Comparison of ENCODE assay signal across 1 cellular context in the genomic region with DNA sequence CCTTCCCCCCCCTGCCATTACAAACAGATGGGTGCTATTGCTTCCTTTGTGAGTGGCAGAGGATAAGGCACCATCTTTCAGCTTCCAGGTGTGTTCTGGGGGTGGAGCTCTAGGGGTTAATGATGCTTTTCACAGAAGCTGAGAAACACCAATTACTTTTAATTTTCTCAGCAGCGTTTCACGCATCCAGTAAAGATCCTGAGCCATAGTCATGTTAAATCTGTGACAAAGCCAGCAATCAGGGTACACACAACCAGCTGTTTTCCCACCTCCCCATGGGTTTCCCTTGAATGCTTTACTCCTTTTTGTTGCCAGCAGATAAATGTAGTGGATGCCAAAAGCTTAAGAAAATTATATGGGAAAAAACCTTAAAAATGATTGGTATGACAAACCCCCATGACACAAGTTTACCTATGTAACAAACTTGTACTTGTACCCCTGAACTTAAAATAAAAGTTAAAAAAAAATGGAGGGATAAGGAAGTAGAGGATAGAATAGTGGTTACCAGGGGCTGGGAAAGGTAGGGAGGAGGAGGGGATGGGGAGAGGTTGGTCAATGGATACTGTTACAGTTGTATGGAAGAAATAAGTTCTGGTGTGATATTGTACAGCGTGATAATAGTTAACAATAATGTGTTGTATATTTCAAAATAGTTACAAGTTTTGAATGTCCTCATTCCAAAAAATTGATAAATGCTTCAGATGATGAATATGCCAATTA.
A peak's percentile ranks its signal among the peaks of the same experiment; 100 is the strongest.
TF ChIP-seq lines count a peak whose summit lies in the region.

No MANE protein-coding gene starts in this region.

TF ChIP-seq in H1, 55 proteins besides CTCF, POLR2A, EP300 and RAD21:
- TF ChIP-seq KDM4A (IDR thresholded peaks at IDR 0.05; ENCODE audit: low read depth, low read length, severe bottlenecking): no peak
- no peak for TF ChIP-seq JUND (IDR thresholded peaks at IDR 0.05; ENCODE audit: low read length)
- no peak for TF ChIP-seq CHD2 (IDR thresholded peaks at IDR 0.05; ENCODE audit: low read length)
- TF ChIP-seq YY1 (IDR thresholded peaks at IDR 0.05; ENCODE audit: low read depth, low read length): no peak
- TF ChIP-seq EZH2 (IDR thresholded peaks at IDR 0.05; ENCODE audit: low read depth, low read length, severe bottlenecking): no peak
- TF ChIP-seq, protein P1, sequence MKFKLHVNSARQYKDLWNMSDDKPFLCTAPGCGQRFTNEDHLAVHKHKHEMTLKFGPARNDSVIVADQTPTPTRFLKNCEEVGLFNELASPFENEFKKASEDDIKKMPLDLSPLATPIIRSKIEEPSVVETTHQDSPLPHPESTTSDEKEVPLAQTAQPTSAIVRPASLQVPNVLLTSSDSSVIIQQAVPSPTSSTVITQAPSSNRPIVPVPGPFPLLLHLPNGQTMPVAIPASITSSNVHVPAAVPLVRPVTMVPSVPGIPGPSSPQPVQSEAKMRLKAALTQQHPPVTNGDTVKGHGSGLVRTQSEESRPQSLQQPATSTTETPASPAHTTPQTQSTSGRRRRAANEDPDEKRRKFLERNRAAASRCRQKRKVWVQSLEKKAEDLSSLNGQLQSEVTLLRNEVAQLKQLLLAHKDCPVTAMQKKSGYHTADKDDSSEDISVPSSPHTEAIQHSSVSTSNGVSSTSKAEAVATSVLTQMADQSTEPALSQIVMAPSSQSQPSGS (IDR thresholded peaks at IDR 0.05; ENCODE audit: low read length): no peak
- no peak for TF ChIP-seq SIX5 (IDR thresholded peaks at IDR 0.05; ENCODE audit: low read depth, low read length)
- TF ChIP-seq BCL11A (IDR thresholded peaks at IDR 0.05; ENCODE audit: low read depth in 2 of 2, low read length in 2 of 2): peak in 1 of 2 experiments; percentile 58
- TF ChIP-seq RNF2 (IDR thresholded peaks at IDR 0.05; ENCODE audit: borderline replicate concordance, low read depth, low read length, missing control alignments, poor library complexity, severe bottlenecking): no peak
- TF ChIP-seq POLR2AphosphoS5 (IDR thresholded peaks at IDR 0.05; ENCODE audit: low read depth, low read length): no peak
- TF ChIP-seq CBX8 (IDR thresholded peaks at IDR 0.05; ENCODE audit: borderline replicate concordance, low read depth, low read length): no peak
- no peak for TF ChIP-seq HDAC6 (IDR thresholded peaks at IDR 0.05; ENCODE audit: low read depth, low read length)
- TF ChIP-seq BRCA1 (IDR thresholded peaks at IDR 0.05; ENCODE audit: low read depth, low read length): no peak
- TF ChIP-seq GTF2F1 (IDR thresholded peaks at IDR 0.05; ENCODE audit: borderline replicate concordance, low read depth, low read length): no peak
- peak; percentile 98 for TF ChIP-seq NANOG (IDR thresholded peaks at IDR 0.05; ENCODE audit: insufficient read depth, low read depth, low read length, poor library complexity, severe bottlenecking)
- TF ChIP-seq TAF7 (optimal IDR thresholded peaks at IDR 0.05; ENCODE audit: borderline replicate concordance, low read depth, low read length): no peak
- TF ChIP-seq HDAC2 (IDR thresholded peaks at IDR 0.05; ENCODE audit: borderline replicate concordance in 1 of 2, low read depth in 2 of 2, low read length in 2 of 2): peak in 1 of 2 experiments; percentile 32; a peak in 1 of 4 replicates
- TF ChIP-seq JUN (IDR thresholded peaks at IDR 0.05; ENCODE audit: low read depth, low read length): no peak
- TF ChIP-seq TCF12 (IDR thresholded peaks at IDR 0.05; ENCODE audit: low read depth, low read length): peak; percentile 92; the same call in 1 of the 2 replicates
- TF ChIP-seq SIRT6 (IDR thresholded peaks at IDR 0.05; ENCODE audit: low read length): no peak
- TF ChIP-seq SP2 (IDR thresholded peaks at IDR 0.05; ENCODE audit: low read length): no peak
- no peak for TF ChIP-seq CHD1 (IDR thresholded peaks at IDR 0.05; ENCODE audit: low read depth, low read length)
- no peak for TF ChIP-seq ZNF274 (IDR thresholded peaks at IDR 0.05; ENCODE audit: borderline replicate concordance, extremely low read depth, low read length)
- TF ChIP-seq TEAD4 (IDR thresholded peaks at IDR 0.05; ENCODE audit: low read depth, low read length): no peak
- TF ChIP-seq CREB1 (IDR thresholded peaks at IDR 0.05): no peak
- TF ChIP-seq FOSL1 (IDR thresholded peaks at IDR 0.05; ENCODE audit: insufficient read depth, low read depth, low read length): no peak
- TF ChIP-seq SP1 (IDR thresholded peaks at IDR 0.05; ENCODE audit: low read depth, low read length): peak; percentile 47; the same call in 1 of the 2 replicates
- TF ChIP-seq RXRA (IDR thresholded peaks at IDR 0.05; ENCODE audit: insufficient read depth, low read depth, low read length): no peak
- TF ChIP-seq PHF8 (conservative IDR thresholded peaks at IDR 0.05; ENCODE audit: low read depth, low read length): no peak
- no peak for TF ChIP-seq GABPA (IDR thresholded peaks at IDR 0.05; ENCODE audit: borderline replicate concordance, insufficient read depth, low read length)
- TF ChIP-seq SUZ12 (IDR thresholded peaks at IDR 0.05; ENCODE audit: low read length): no peak
- no peak for TF ChIP-seq EGR1 (IDR thresholded peaks at IDR 0.05; ENCODE audit: borderline replicate concordance, low read depth, low read length)
- TF ChIP-seq NRF1 (IDR thresholded peaks at IDR 0.05; ENCODE audit: low read depth, low read length): no peak
- peak; percentile 48; the same call in 1 of the 2 replicates for TF ChIP-seq POU5F1 (IDR thresholded peaks at IDR 0.05; ENCODE audit: low read depth, low read length)
- no peak for TF ChIP-seq BACH1 (IDR thresholded peaks at IDR 0.05; ENCODE audit: low read length)
- no peak for TF ChIP-seq CBX5 (IDR thresholded peaks at IDR 0.05; ENCODE audit: low read depth, low read length)
- TF ChIP-seq, protein P2, sequence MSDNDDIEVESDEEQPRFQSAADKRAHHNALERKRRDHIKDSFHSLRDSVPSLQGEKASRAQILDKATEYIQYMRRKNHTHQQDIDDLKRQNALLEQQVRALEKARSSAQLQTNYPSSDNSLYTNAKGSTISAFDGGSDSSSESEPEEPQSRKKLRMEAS (IDR thresholded peaks at IDR 0.05): no peak
- no peak for TF ChIP-seq TBP (IDR thresholded peaks at IDR 0.05; ENCODE audit: low read depth, low read length)
- no peak for TF ChIP-seq SIN3A (conservative IDR thresholded peaks at IDR 0.05 in 1 of 2, IDR thresholded peaks at IDR 0.05 in 1 of 2; ENCODE audit: low read depth in 1 of 2, low read length in 2 of 2)
- TF ChIP-seq RFX5 (IDR thresholded peaks at IDR 0.05; ENCODE audit: borderline replicate concordance, low read depth, low read length): no peak
- TF ChIP-seq, protein P3, sequence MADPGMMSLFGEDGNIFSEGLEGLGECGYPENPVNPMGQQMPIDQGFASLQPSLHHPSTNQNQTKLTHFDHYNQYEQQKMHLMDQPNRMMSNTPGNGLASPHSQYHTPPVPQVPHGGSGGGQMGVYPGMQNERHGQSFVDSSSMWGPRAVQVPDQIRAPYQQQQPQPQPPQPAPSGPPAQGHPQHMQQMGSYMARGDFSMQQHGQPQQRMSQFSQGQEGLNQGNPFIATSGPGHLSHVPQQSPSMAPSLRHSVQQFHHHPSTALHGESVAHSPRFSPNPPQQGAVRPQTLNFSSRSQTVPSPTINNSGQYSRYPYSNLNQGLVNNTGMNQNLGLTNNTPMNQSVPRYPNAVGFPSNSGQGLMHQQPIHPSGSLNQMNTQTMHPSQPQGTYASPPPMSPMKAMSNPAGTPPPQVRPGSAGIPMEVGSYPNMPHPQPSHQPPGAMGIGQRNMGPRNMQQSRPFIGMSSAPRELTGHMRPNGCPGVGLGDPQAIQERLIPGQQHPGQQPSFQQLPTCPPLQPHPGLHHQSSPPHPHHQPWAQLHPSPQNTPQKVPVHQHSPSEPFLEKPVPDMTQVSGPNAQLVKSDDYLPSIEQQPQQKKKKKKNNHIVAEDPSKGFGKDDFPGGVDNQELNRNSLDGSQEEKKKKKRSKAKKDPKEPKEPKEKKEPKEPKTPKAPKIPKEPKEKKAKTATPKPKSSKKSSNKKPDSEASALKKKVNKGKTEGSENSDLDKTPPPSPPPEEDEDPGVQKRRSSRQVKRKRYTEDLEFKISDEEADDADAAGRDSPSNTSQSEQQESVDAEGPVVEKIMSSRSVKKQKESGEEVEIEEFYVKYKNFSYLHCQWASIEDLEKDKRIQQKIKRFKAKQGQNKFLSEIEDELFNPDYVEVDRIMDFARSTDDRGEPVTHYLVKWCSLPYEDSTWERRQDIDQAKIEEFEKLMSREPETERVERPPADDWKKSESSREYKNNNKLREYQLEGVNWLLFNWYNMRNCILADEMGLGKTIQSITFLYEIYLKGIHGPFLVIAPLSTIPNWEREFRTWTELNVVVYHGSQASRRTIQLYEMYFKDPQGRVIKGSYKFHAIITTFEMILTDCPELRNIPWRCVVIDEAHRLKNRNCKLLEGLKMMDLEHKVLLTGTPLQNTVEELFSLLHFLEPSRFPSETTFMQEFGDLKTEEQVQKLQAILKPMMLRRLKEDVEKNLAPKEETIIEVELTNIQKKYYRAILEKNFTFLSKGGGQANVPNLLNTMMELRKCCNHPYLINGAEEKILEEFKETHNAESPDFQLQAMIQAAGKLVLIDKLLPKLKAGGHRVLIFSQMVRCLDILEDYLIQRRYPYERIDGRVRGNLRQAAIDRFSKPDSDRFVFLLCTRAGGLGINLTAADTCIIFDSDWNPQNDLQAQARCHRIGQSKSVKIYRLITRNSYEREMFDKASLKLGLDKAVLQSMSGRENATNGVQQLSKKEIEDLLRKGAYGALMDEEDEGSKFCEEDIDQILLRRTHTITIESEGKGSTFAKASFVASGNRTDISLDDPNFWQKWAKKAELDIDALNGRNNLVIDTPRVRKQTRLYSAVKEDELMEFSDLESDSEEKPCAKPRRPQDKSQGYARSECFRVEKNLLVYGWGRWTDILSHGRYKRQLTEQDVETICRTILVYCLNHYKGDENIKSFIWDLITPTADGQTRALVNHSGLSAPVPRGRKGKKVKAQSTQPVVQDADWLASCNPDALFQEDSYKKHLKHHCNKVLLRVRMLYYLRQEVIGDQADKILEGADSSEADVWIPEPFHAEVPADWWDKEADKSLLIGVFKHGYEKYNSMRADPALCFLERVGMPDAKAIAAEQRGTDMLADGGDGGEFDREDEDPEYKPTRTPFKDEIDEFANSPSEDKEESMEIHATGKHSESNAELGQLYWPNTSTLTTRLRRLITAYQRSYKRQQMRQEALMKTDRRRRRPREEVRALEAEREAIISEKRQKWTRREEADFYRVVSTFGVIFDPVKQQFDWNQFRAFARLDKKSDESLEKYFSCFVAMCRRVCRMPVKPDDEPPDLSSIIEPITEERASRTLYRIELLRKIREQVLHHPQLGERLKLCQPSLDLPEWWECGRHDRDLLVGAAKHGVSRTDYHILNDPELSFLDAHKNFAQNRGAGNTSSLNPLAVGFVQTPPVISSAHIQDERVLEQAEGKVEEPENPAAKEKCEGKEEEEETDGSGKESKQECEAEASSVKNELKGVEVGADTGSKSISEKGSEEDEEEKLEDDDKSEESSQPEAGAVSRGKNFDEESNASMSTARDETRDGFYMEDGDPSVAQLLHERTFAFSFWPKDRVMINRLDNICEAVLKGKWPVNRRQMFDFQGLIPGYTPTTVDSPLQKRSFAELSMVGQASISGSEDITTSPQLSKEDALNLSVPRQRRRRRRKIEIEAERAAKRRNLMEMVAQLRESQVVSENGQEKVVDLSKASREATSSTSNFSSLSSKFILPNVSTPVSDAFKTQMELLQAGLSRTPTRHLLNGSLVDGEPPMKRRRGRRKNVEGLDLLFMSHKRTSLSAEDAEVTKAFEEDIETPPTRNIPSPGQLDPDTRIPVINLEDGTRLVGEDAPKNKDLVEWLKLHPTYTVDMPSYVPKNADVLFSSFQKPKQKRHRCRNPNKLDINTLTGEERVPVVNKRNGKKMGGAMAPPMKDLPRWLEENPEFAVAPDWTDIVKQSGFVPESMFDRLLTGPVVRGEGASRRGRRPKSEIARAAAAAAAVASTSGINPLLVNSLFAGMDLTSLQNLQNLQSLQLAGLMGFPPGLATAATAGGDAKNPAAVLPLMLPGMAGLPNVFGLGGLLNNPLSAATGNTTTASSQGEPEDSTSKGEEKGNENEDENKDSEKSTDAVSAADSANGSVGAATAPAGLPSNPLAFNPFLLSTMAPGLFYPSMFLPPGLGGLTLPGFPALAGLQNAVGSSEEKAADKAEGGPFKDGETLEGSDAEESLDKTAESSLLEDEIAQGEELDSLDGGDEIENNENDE (IDR thresholded peaks at IDR 0.05; ENCODE audit: insufficient replicate concordance, low read length): peak; percentile 39
TF ChIP-seq in H1: peak in this region for 7.
